9 cellular contexts compared by ENCODE assay signal in genomic region chr7:151043959-151044358, GRCh38. TPM values are rescaled to one million over a fixed set of nuclear protein-coding genes. Genes with fewer than 3 reads are reported as not detected.
"Had no signal": no experiment of that assay in that cellular context is flagged by ENCODE, and none has a peak within 500 bp of the region (broad histone marks: within the 10 kb centered on the region; RNA-seq: fewer than 3 reads in every experiment).

No MANE protein-coding gene starts in this region.

- H3K36me3 ChIP-seq: HAP-1 had no signal

- DNase-seq: GM23248, GOT3, H7, HFFc6, IMR-90, KBM-7 had no signal

- H3K4me1 ChIP-seq: HAP-1 had no signal

- ATAC-seq: HCT116 had no signal

- H3K9me3 ChIP-seq: HAP-1 had no signal

- H3K9ac ChIP-seq: GM23248 had no signal

- FAIRE-seq: HTR-8/SVneo had no signal

- H3K4me3 ChIP-seq: GM23248, HAP-1 had no signal

- H2AFZ ChIP-seq: GM23248 had no signal

- H3K27ac ChIP-seq: GM23248 had no signal

RNA-seq across cellular contexts. Expression of gene ASIC3, which starts 4.4 kb away (rescaled TPM):
- total RNA-seq: IMR-90 had no signal

RNA-seq across cellular contexts. Expression of gene ATG9B, which starts 19.7 kb away (rescaled TPM):
- total RNA-seq: GM23248 had no signal
